ENCODE assay signal across 19 cellular contexts in genomic region chr7:25780904-25781303, GRCh38.
DNase-seq lines count a peak whose midpoint lies in the region; TF ChIP-seq lines count a peak whose summit lies in the region.
"Had no signal": no experiment of that assay in that cellular context is flagged by ENCODE, and none has a peak within 500 bp of the region (broad histone marks: within the 10 kb centered on the region; RNA-seq: fewer than 3 reads in every experiment).

No MANE protein-coding gene starts in this region.

- intact Hi-C loops in esophagus muscularis mucosa (cut with DNase I) (no loop called here), posterior cingulate gyrus (cut with DNase I) (no loop called here)

- DNase-seq in NCI-H146 (lab: John Stamatoyannopoulos, UW) (peak; percentile 3), NCI-H146 treated with DMSO at 0.1 percent for 48 hours (lab: John Stamatoyannopoulos, UW; ENCODE audit: unreplicated experiment) (no peak), SK-MEL-5 (ENCODE audit: low read depth, low spot score) (peak; percentile 87), esophagus muscularis mucosa (ENCODE audit: extremely low spot score) (peak; percentile 21), posterior cingulate gyrus (no peak), HPDE6-E6E7 (ENCODE audit: extremely low spot score) (no peak)
- DNase-seq: AML-193; Caco-2; Calu3; CD4-positive, alpha-beta T cell; CD8-positive, alpha-beta T cell; DMS79 treated with DMSO at 0.1 percent for 48 hours; EL; GDM1 had no signal

- H3K27ac ChIP-seq in esophagus muscularis mucosa (replicated peaks in 1 of 4) = no peak overlapping the region
- H3K27ac ChIP-seq: 22Rv1; A549; BLaER1 treated with 17β-estradiol and CSF1 and Interleukin-3, amounts not matched to agents 10 nM and 100 nM; C4-2B had no signal

- no peak for TF ChIP-seq EP300 in esophagus muscularis mucosa (IDR thresholded peaks at IDR 0.05)

- H3K9me3 ChIP-seq in esophagus muscularis mucosa = no peaks in the 10 kb centered on the region
- H3K9me3 ChIP-seq: A549; BLaER1 treated with 17β-estradiol and CSF1 and Interleukin-3, amounts not matched to agents 10 nM and 100 nM; Caco-2 had no signal

- H3K27me3 ChIP-seq in esophagus muscularis mucosa = no peaks in the 10 kb centered on the region
- H3K27me3 ChIP-seq: BLaER1 treated with 17β-estradiol and CSF1 and Interleukin-3, amounts not matched to agents 10 nM and 100 nM had no signal

- no peak for TF ChIP-seq POLR2A in esophagus muscularis mucosa (IDR thresholded peaks at IDR 0.05; ENCODE audit: low read depth)

- H3K4me1 ChIP-seq in esophagus muscularis mucosa = peaks cover 0 to 19% (median 13%) of the 10 kb centered on the region in 4 donors
- H3K4me1 ChIP-seq: A549, Caco-2 had no signal

- no peak overlapping the region for H3K4me3 ChIP-seq in esophagus muscularis mucosa
- H3K4me3 ChIP-seq: A549; BLaER1 treated with 17β-estradiol and CSF1 and Interleukin-3, amounts not matched to agents 10 nM and 100 nM; GM12878 had no signal

- 92% methylated on average over 2 of the region's 2 CpGs for WGBS in esophagus muscularis mucosa

- H3K36me3 ChIP-seq in esophagus muscularis mucosa = no peaks in the 10 kb centered on the region
- H3K36me3 ChIP-seq: BLaER1 treated with 17β-estradiol and CSF1 and Interleukin-3, amounts not matched to agents 10 nM and 100 nM had no signal

- TF ChIP-seq CTCF in esophagus muscularis mucosa (IDR thresholded peaks at IDR 0.05) = no peak

- in situ Hi-C loops in SK-MEL-5 (cut with HindIII; ENCODE audit: low pct_unique_long_range_greater_than_20kb, low sequenced_read_pairs) = no loop called here

Comparison
In these comparisons a context has a peak if more than half of its experiments do, and no peak if none do; other contexts are left out.
1. DNase-seq: peak in NCI-H146 (single experiment), SK-MEL-5 (single experiment) and esophagus muscularis mucosa (single experiment); none in NCI-H146 treated with DMSO at 0.1 percent for 48 hours (single experiment), posterior cingulate gyrus (0 of 10) and HPDE6-E6E7 (single experiment).